Comparison of ENCODE assay signal across 22 cellular contexts in genomic region chrX:123083924-123084323, GRCh38.
DNase-seq lines count a peak whose midpoint lies in the region; ATAC-seq and TF ChIP-seq lines count a peak whose summit lies in the region.
"Had no signal": no experiment of that assay in that cellular context is flagged by ENCODE, and none has a peak within 500 bp of the region (broad histone marks: within the 10 kb centered on the region; RNA-seq: fewer than 3 reads in every experiment).

No MANE protein-coding gene starts in this region.

- H3K4me3 ChIP-seq in fibroblast of the aortic adventitia (ENCODE audit: low read depth, low read length) (no peak overlapping the region), skeletal muscle satellite cell (ENCODE audit: low read length) (no peak overlapping the region)
- no peak overlapping the region for H3K4me3 ChIP-seq in CD4-positive, alpha-beta memory T cell (ENCODE audit: low read length in 2 of 2)
- H3K4me3 ChIP-seq: MG63, testis had no signal

- H3K4me1 Mint-ChIP-seq in CD4-positive, alpha-beta memory T cell, result no peaks in the 10 kb centered on the region
- H3K4me1 Mint-ChIP-seq: neural crest cell had no signal

- ATAC-seq in left lobe of liver, result no peak
- ATAC-seq: HCT116 had no signal

- no peaks in the 10 kb centered on the region for H3K9me3 ChIP-seq in skeletal muscle satellite cell (replicated peaks; ENCODE audit: low read length)
- H3K9me3 ChIP-seq in CD4-positive, alpha-beta memory T cell (ENCODE audit: control insufficient read depth in 1 of 2, low read length in 2 of 2), result no peaks in the 10 kb centered on the region
- H3K9me3 ChIP-seq: MG63, testis had no signal

- no peak overlapping the region for H3K27ac Mint-ChIP-seq in CD4-positive, alpha-beta memory T cell

- DNase-seq in GM03348 (ENCODE audit: low spot score), result peak; percentile 1
- peak; percentile 61 for DNase-seq in amniotic epithelial cell (ENCODE audit: low read depth)
- peak; percentile 75 for DNase-seq in fibroblast of the aortic adventitia (ENCODE audit: low read depth)
- no peak for DNase-seq in left lobe of liver (ENCODE audit: low spot score)
- DNase-seq in pons (ENCODE audit: low spot score), result no peak
- DNase-seq in CD4-positive, alpha-beta memory T cell, result no peak
- DNase-seq: activated CD4-positive, alpha-beta T cell treated with anti-CD3 and anti-CD28 coated beads, Interleukin-2, amount 50 U/mL, for 48 hours; activated naive CD4-positive, alpha-beta T cell treated with Interleukin-2 at 50 U/mL for 16 hours; activated T-cell treated with anti-CD3 and anti-CD28 coated beads for 4 hours; Calu3; cortex of kidney; IMR-90; MG63; NCI-H146; NCI-H2171 treated with DMSO at 0.1 percent for 48 hours; Right ventricle myocardium superior; stimulated activated CD4-positive, alpha-beta T cell treated with anti-CD3 and anti-CD28 coated beads, Interleukin-15, amount 100 ng/mL, for 24 hours; testis had no signal

- peaks cover 16% of the 10 kb centered on the region for H3K4me1 ChIP-seq in skeletal muscle satellite cell (ENCODE audit: control insufficient read depth, insufficient read depth, low read length)
- H3K4me1 ChIP-seq in CD4-positive, alpha-beta memory T cell (ENCODE audit: insufficient read depth, low read length), result no peaks in the 10 kb centered on the region
- H3K4me1 ChIP-seq: testis had no signal

- H3K9ac ChIP-seq in skeletal muscle satellite cell (ENCODE audit: low read depth, low read length), result peak overlapping the region; percentile 50

- POLR2A ChIA-PET in CD4-positive, alpha-beta memory T cell (lab: Charles Lee; ENCODE audit: partially characterized antibody), result no interaction called here

- no peak overlapping the region for H3K4me2 ChIP-seq in skeletal muscle satellite cell (ENCODE audit: low read length)

- intact Hi-C loops in CD4-positive, alpha-beta memory T cell (cut with micrococcal nuclease), result no loop called here

- H3K9me3 Mint-ChIP-seq in CD4-positive, alpha-beta memory T cell, result peaks cover 0 to 4% (median 0%) of the 10 kb centered on the region in 8 donors

- CTCF ChIA-PET in CD4-positive, alpha-beta memory T cell (lab: Charles Lee; ENCODE audit: partially characterized antibody), result no interaction called here

- no peak for TF ChIP-seq CTCF in fibroblast of the aortic adventitia (IDR thresholded peaks at IDR 0.05; ENCODE audit: insufficient read depth, low read length)

- H3K36me3 ChIP-seq in skeletal muscle satellite cell (ENCODE audit: insufficient read depth, low read length), result no peaks in the 10 kb centered on the region
- no peaks in the 10 kb centered on the region for H3K36me3 ChIP-seq in CD4-positive, alpha-beta memory T cell (ENCODE audit: insufficient read depth, low read length)
- H3K36me3 ChIP-seq: MG63 had no signal

- no peak overlapping the region for H3K27ac ChIP-seq in CD4-positive, alpha-beta memory T cell (ENCODE audit: low read depth, low read length)
- H3K27ac ChIP-seq: HL-60, testis had no signal

- H3K27me3 ChIP-seq in skeletal muscle satellite cell (ENCODE audit: control insufficient read depth, insufficient read depth, low read length), result no peaks in the 10 kb centered on the region
- no peaks in the 10 kb centered on the region for H3K27me3 ChIP-seq in CD4-positive, alpha-beta memory T cell (ENCODE audit: insufficient read depth, low read length)
- H3K27me3 ChIP-seq: MG63, testis had no signal

- no peaks in the 10 kb centered on the region for H3K36me3 Mint-ChIP-seq in CD4-positive, alpha-beta memory T cell

- H3K27me3 Mint-ChIP-seq in CD4-positive, alpha-beta memory T cell, result no peaks in the 10 kb centered on the region

- no peak overlapping the region for H3K4me3 Mint-ChIP-seq in CD4-positive, alpha-beta memory T cell
- H3K4me3 Mint-ChIP-seq: neural crest cell had no signal

Comparison
In these comparisons a context has a peak if more than half of its experiments do, and no peak if none do; other contexts are left out.
1. DNase-seq: peak in GM03348 (single experiment), amniotic epithelial cell (single experiment) and fibroblast of the aortic adventitia (single experiment); none in left lobe of liver (single experiment), pons (single experiment) and CD4-positive, alpha-beta memory T cell (0 of 5).